Comparison of ENCODE assay signal across 9 cellular contexts in genomic region chrX:16826207-16826606, GRCh38. TPM values are rescaled to one million over a fixed set of nuclear protein-coding genes. Genes with fewer than 3 reads are reported as not detected.
DNase-seq lines count a peak whose midpoint lies in the region; ATAC-seq and TF ChIP-seq lines count a peak whose summit lies in the region.
"Had no signal": no experiment of that assay in that cellular context is flagged by ENCODE, and none has a peak within 500 bp of the region (broad histone marks: within the 10 kb centered on the region; RNA-seq: fewer than 3 reads in every experiment).

No MANE protein-coding gene starts in this region.

- peaks cover 40 to 43% of the 10 kb centered on the region in 2 donors for H3K36me3 Mint-ChIP-seq in CD4-positive, alpha-beta memory T cell

- no peaks in the 10 kb centered on the region for H3K27me3 Mint-ChIP-seq in CD4-positive, alpha-beta memory T cell

- TF ChIP-seq CTCF in GM13977 (IDR thresholded peaks at IDR 0.05; ENCODE audit: extremely low read depth, insufficient read depth, missing control alignments): peak; percentile 61
- peak; percentile 34 to 58 for TF ChIP-seq CTCF in mammary epithelial cell (conservative IDR thresholded peaks at IDR 0.05 in 1 of 2, IDR thresholded peaks at IDR 0.05 in 1 of 2; ENCODE audit: extremely low read depth in 1 of 2, insufficient read depth in 1 of 2, low read depth in 1 of 2, low read length in 2 of 2)
- peak; percentile 36 for TF ChIP-seq CTCF in lower lobe of right lung (IDR thresholded peaks at IDR 0.05)

- H3K9ac ChIP-seq in mammary epithelial cell (ENCODE audit: insufficient read depth, low read length): no peak overlapping the region

- 76% methylated on average over 3 of the region's 3 CpGs for WGBS in mammary epithelial cell (ENCODE audit: low coverage, missing lambda C conversion rate)

- intact Hi-C loops in CD4-positive, alpha-beta memory T cell (cut with micrococcal nuclease): loop anchor here (1.0 kb wide), 2 partner anchors 57 to 67 kb away; no protein-coding TSS in a partner anchor
- intact Hi-C loops in mammary epithelial cell (cut with micrococcal nuclease): loop anchor here (1.0 to 2.0 kb wide), 5 partner anchors 45 to 257 kb away; partner anchors contain the start of gene RBBP7
- intact Hi-C loops in lower lobe of right lung (cut with DNase I): no loop called here

- H3K27ac ChIP-seq in CD4-positive, alpha-beta memory T cell (ENCODE audit: low read depth, low read length): no peak overlapping the region
- H3K27ac ChIP-seq in mammary epithelial cell (ENCODE audit: insufficient read depth, low read depth, low read length): peak overlapping the region; percentile 93
- no peak overlapping the region for H3K27ac ChIP-seq in lower lobe of right lung

- no peaks in the 10 kb centered on the region for H4K20me1 ChIP-seq in mammary epithelial cell (ENCODE audit: insufficient read depth, low read length)

- BruUV-seq in mammary epithelial cell (replicated peaks; lab: Mats Ljungman, UMichigan): no TSS peak

- H3K27me3 ChIP-seq in CD4-positive, alpha-beta memory T cell (ENCODE audit: insufficient read depth, low read length): no peaks in the 10 kb centered on the region
- H3K27me3 ChIP-seq in mammary epithelial cell (ENCODE audit: insufficient read depth, low read length): no peaks in the 10 kb centered on the region
- no peaks in the 10 kb centered on the region for H3K27me3 ChIP-seq in lower lobe of right lung (ENCODE audit: low read depth)
- H3K27me3 ChIP-seq in MG63: no peaks in the 10 kb centered on the region

- H3K27ac Mint-ChIP-seq in CD4-positive, alpha-beta memory T cell: no peak overlapping the region
- H3K27ac Mint-ChIP-seq: T-helper 1 cell treated with Interleukin-12 subunit alpha and Interleukin-12 subunit beta and Interleukin-4 antibody, amounts not matched to agents 30 μg/mL and 1 μg/mL, for 36 hours had no signal

- POLR2A ChIA-PET in CD4-positive, alpha-beta memory T cell (lab: Charles Lee; ENCODE audit: partially characterized antibody): no interaction called here

- no peak overlapping the region for H3K4me3 ChIP-seq in CD4-positive, alpha-beta memory T cell (ENCODE audit: low read length in 2 of 2)
- H3K4me3 ChIP-seq in mammary epithelial cell (replicated peaks in 1 of 3; ENCODE audit: insufficient read depth in 1 of 3, low read depth in 2 of 3, low read length in 3 of 3) (no peak overlapping the region), lower lobe of right lung (no peak overlapping the region), MG63 (no peak overlapping the region)

- H2AFZ ChIP-seq in mammary epithelial cell (ENCODE audit: low read depth, low read length): no peak overlapping the region

- no peak overlapping the region for H3K4me3 Mint-ChIP-seq in CD4-positive, alpha-beta memory T cell
- H3K4me3 Mint-ChIP-seq: T-helper 1 cell treated with Interleukin-12 subunit alpha and Interleukin-12 subunit beta and Interleukin-4 antibody, amounts not matched to agents 30 μg/mL and 1 μg/mL, for 36 hours had no signal

- peaks cover 0 to 3% (median 0%) of the 10 kb centered on the region in 4 donors for H3K4me1 Mint-ChIP-seq in CD4-positive, alpha-beta memory T cell

- H3K9me3 Mint-ChIP-seq in CD4-positive, alpha-beta memory T cell: no peaks in the 10 kb centered on the region
- H3K9me3 Mint-ChIP-seq: T-helper 1 cell treated with Interleukin-12 subunit alpha and Interleukin-12 subunit beta and Interleukin-4 antibody, amounts not matched to agents 30 μg/mL and 1 μg/mL, for 36 hours had no signal

- dilution Hi-C loops in mammary epithelial cell (cut with HindIII; ENCODE audit: low sequenced_read_pairs): no loop called here

- no peaks in the 10 kb centered on the region for H3K9me3 ChIP-seq in CD4-positive, alpha-beta memory T cell (ENCODE audit: control insufficient read depth in 1 of 2, low read length in 2 of 2)
- no peaks in the 10 kb centered on the region for H3K9me3 ChIP-seq in mammary epithelial cell (replicated peaks; ENCODE audit: insufficient read depth, low read length)
- H3K9me3 ChIP-seq in lower lobe of right lung: no peaks in the 10 kb centered on the region
- no peaks in the 10 kb centered on the region for H3K9me3 ChIP-seq in MG63

- ATAC-seq in lower lobe of right lung: peak in 1 of 2 donors; percentile 36
- ATAC-seq in GM21825 (IDR thresholded peaks at IDR 0.05; ENCODE audit: unreplicated experiment): no peak

- H3K36me3 ChIP-seq in CD4-positive, alpha-beta memory T cell (ENCODE audit: insufficient read depth, low read length): no peaks in the 10 kb centered on the region
- H3K36me3 ChIP-seq in mammary epithelial cell (ENCODE audit: insufficient read depth, low read length): peaks cover 9% of the 10 kb centered on the region
- H3K36me3 ChIP-seq in lower lobe of right lung: peaks cover 16% of the 10 kb centered on the region
- H3K36me3 ChIP-seq in MG63: peaks cover 7% of the 10 kb centered on the region

- no peak overlapping the region for H3K4me2 ChIP-seq in mammary epithelial cell (ENCODE audit: insufficient read depth, low read depth, low read length)

- CTCF ChIA-PET in CD4-positive, alpha-beta memory T cell (lab: Charles Lee; ENCODE audit: partially characterized antibody): interaction anchor here (1.0 to 2.0 kb wide), 8 partner anchors 9 to 219 kb away, joined by 3 to 22 read pairs (median 4); no protein-coding TSS in a partner anchor
- CTCF ChIA-PET in mammary epithelial cell (lab: Charles Lee; ENCODE audit: low non-redundant PET): interaction anchor here (0.6 to 2.0 kb wide), 6 partner anchors 215 to 766 kb away, joined by 4 to 26 read pairs (median 6); no protein-coding TSS in a partner anchor

- no peaks in the 10 kb centered on the region for H3K4me1 ChIP-seq in CD4-positive, alpha-beta memory T cell (ENCODE audit: insufficient read depth, low read length)
- peaks cover 44% of the 10 kb centered on the region for H3K4me1 ChIP-seq in mammary epithelial cell (ENCODE audit: insufficient read depth, low read length)
- no peaks in the 10 kb centered on the region for H3K4me1 ChIP-seq in lower lobe of right lung

- in situ Hi-C loops in GM13977 (cut with MboI; ENCODE audit: low pct_unique_long_range_greater_than_20kb, low sequenced_read_pairs, unreplicated experiment) (no loop called here), mammary epithelial cell (cut with MboI; ENCODE audit: low sequenced_read_pairs in 2 of 2) (no loop called here)

- DNase-seq in CD4-positive, alpha-beta memory T cell: peak in 4 of 5 donors; percentile 17 to 38 (median 20)
- DNase-seq in GM13977 (ENCODE audit: low spot score) (peak; percentile 44), NCI-H2227 (lab: John Stamatoyannopoulos, UW; ENCODE audit: unreplicated experiment) (peak; percentile 62), mammary epithelial cell (peak; percentile 50), lower lobe of right lung (no peak), cerebellar nuclear complex (lab: John Stamatoyannopoulos, UW) (no peak), MG63 (no peak)

- H3K79me2 ChIP-seq in mammary epithelial cell (ENCODE audit: insufficient read depth, low read length): peaks cover 8% of the 10 kb centered on the region

RNA-seq across cellular contexts. Expression of gene TXLNG, which starts 39.9 kb away (rescaled TPM):
- 10 to 100 TPM; 17.8 to 19.8 TPM for total RNA-seq in CD4-positive, alpha-beta memory T cell
- 10 to 100 TPM in 1 of 2 donors, 1 to 10 TPM in 1; 9.4 to 20.2 TPM for polyA plus RNA-seq in CD4-positive, alpha-beta memory T cell
- total RNA-seq in mammary epithelial cell: 10 to 100 TPM; 13.2 to 28.3 TPM
- 17.2 TPM for polyA plus RNA-seq in mammary epithelial cell
- 17.7 TPM for polyA minus RNA-seq in mammary epithelial cell
- total RNA-seq in lower lobe of right lung: 11.2 TPM
- total RNA-seq in MG63 (2014; rRNA removed; shearing (Covaris generic); ENCODE audit: low replicate concordance): 8.6 and 12.7 TPM in 2 replicates

RNA-seq across cellular contexts. Expression of gene RBBP7, which starts 44.0 kb away (rescaled TPM):
- total RNA-seq in CD4-positive, alpha-beta memory T cell: 10 to 100 TPM; 90.5 to 97.4 TPM
- 100 to 1,000 TPM; 126 to 172 TPM for polyA plus RNA-seq in CD4-positive, alpha-beta memory T cell
- 100 to 1,000 TPM in 1 of 2 donors, 10 to 100 TPM in 1; 95.9 to 170 TPM for total RNA-seq in mammary epithelial cell
- 147 TPM for polyA plus RNA-seq in mammary epithelial cell
- polyA minus RNA-seq in mammary epithelial cell: 119 TPM
- 61.7 TPM for total RNA-seq in lower lobe of right lung
- total RNA-seq in MG63 (2014; rRNA removed; shearing (Covaris generic); ENCODE audit: low replicate concordance): 167 and 233 TPM in 2 replicates

Comparison
In these comparisons a context has a peak if more than half of its experiments do, and no peak if none do; other contexts are left out.
1. DNase-seq: peak in CD4-positive, alpha-beta memory T cell (4 of 5), GM13977 (single experiment), NCI-H2227 (single experiment) and mammary epithelial cell (single experiment); none in lower lobe of right lung (single experiment), cerebellar nuclear complex (0 of 2) and MG63 (single experiment).
2. Peak in every context shown above with its lines, with median percentiles within 50 percentile points of each other: CTCF ChIP-seq.